In genomic region chr2:16386431-16386830, GRCh38 we compare ENCODE assay signal across 22 cellular contexts.
"Had no signal": no experiment of that assay in that cellular context is flagged by ENCODE, and none has a peak within 500 bp of the region (broad histone marks: within the 10 kb centered on the region; RNA-seq: fewer than 3 reads in every experiment).

No MANE protein-coding gene starts in this region.

- ATAC-seq: activated CD8-positive, alpha-beta memory T cell treated with anti-CD3 and anti-CD28 coated beads, Interleukin-2, amount 10 ng/mL, durations not matched to agents 7 days and 5 days; Panc1; SK-N-SH treated with all-trans-retinoic acid at 6 μM for 48 hours; WTC11 had no signal

- H3K9me3 ChIP-seq: MG63, SJSA1 had no signal

- H3K36me3 ChIP-seq: MG63, SJSA1 had no signal

- H3K27ac ChIP-seq: SJSA1 had no signal

- H3K4me1 ChIP-seq: SJSA1 had no signal

- H3K4me3 ChIP-seq: MG63, SJSA1 had no signal

- DNase-seq: activated CD4-positive, alpha-beta T cell treated with anti-CD3 and anti-CD28 coated beads for 48 hours; activated CD4-positive, alpha-beta T cell treated with anti-CD3 and anti-CD28 coated beads, Interleukin-2, amount 50 U/mL, for 4 hours; activated CD4-positive, CD25-positive, alpha-beta regulatory T cell treated with anti-CD3 and anti-CD28 coated beads, Interleukin-2, amount 50 U/mL, for 72 hours; activated CD8-positive, alpha-beta memory T cell treated with anti-CD3 and anti-CD28 coated beads, Interleukin-2, amount 10 ng/mL, durations not matched to agents 7 days and 5 days; activated effector memory CD4-positive, alpha-beta T cell treated with Interleukin-2 at 50 U/mL for 16 hours; activated naive CD4-positive, alpha-beta T cell; activated T-cell treated with anti-CD3 and anti-CD28 coated beads, Interleukin-2, amount 50 U/mL, for 24 hours; aorta; MG63; MV-4-11; NCI-H1436 treated with DMSO at 0.1 percent for 48 hours; NCI-H187; NCI-H2081 treated with DMSO at 0.1 percent for 48 hours; NCI-H446; NCI-H524; OCI-M1; RPMI8226; SHP77 had no signal

- H3K27me3 ChIP-seq: MG63, SJSA1 had no signal
